Comparison of ENCODE assay signal across 17 cellular contexts in genomic region chr6:13917141-13917540, GRCh38. TPM values are rescaled to one million over a fixed set of nuclear protein-coding genes. Genes with fewer than 3 reads are reported as not detected.
"Had no signal": no experiment of that assay in that cellular context is flagged by ENCODE, and none has a peak within 500 bp of the region (broad histone marks: within the 10 kb centered on the region; RNA-seq: fewer than 3 reads in every experiment).

No MANE protein-coding gene starts in this region.

- DNase-seq: activated CD4-positive, alpha-beta T cell treated with anti-CD3 and anti-CD28 coated beads, Interleukin-2, amount 50 U/mL, for 48 hours; activated gamma-delta T cell treated with Interleukin-2 at 50 U/mL for 16 hours; colonic mucosa; left ventricle myocardium superior; naive thymus-derived CD4-positive, alpha-beta T cell; ovary; right lobe of liver; stimulated activated CD8-positive, alpha-beta memory T cell treated with anti-CD3 and anti-CD28 coated beads, Interleukin-4, amount 100 ng/mL, for 48 hours; stimulated activated naive CD4-positive, alpha-beta T cell; uterus had no signal

- H3K9me3 Mint-ChIP-seq: memory B cell; T-helper 2 cell treated with Interferon-gamma antibody and Interleukin-4, amounts not matched to agents 5 μg/mL and 100 μg/mL, for 36 hours had no signal

- H3K36me3 Mint-ChIP-seq: activated naive CD8-positive, alpha-beta T cell; memory B cell; naive thymus-derived CD4-positive, alpha-beta T cell had no signal

- H3K4me1 ChIP-seq: colonic mucosa, esophagus muscularis mucosa, right lobe of liver, uterus had no signal

- FAIRE-seq: TTC549 had no signal

- H3K27me3 ChIP-seq: ovary, uterus had no signal

- H3K36me3 ChIP-seq: colonic mucosa, esophagus muscularis mucosa, ovary, right lobe of liver, uterus had no signal

- H3K4me1 Mint-ChIP-seq: naive thymus-derived CD4-positive, alpha-beta T cell had no signal

- H3K4me2 ChIP-seq: smooth muscle cell had no signal

- H3K27ac ChIP-seq: body of pancreas, colonic mucosa, esophagus muscularis mucosa, ovary, right lobe of liver, uterus had no signal

- H3K4me3 Mint-ChIP-seq: activated naive CD8-positive, alpha-beta T cell; memory B cell; naive thymus-derived CD4-positive, alpha-beta T cell; T-helper 2 cell treated with Interferon-gamma antibody and Interleukin-4, amounts not matched to agents 5 μg/mL and 100 μg/mL, for 36 hours had no signal

- H3K9me3 ChIP-seq: body of pancreas, colonic mucosa, esophagus muscularis mucosa, ovary, right lobe of liver, uterus had no signal

- H3K27ac Mint-ChIP-seq: activated naive CD8-positive, alpha-beta T cell; memory B cell; T-helper 2 cell treated with Interferon-gamma antibody and Interleukin-4, amounts not matched to agents 5 μg/mL and 100 μg/mL, for 36 hours had no signal

- H3K4me3 ChIP-seq: body of pancreas, colonic mucosa, esophagus muscularis mucosa, ovary, right lobe of liver, smooth muscle cell, uterus had no signal

RNA-seq across cellular contexts. Expression of gene RNF182, which starts 7.6 kb away (rescaled TPM):
- total RNA-seq: colonic mucosa; naive thymus-derived CD4-positive, alpha-beta T cell; right lobe of liver had no signal
- polyA plus RNA-seq: naive thymus-derived CD4-positive, alpha-beta T cell; smooth muscle cell had no signal
